In genomic region chrX:133838761-133839676, GRCh38 we compare ENCODE assay signal across 8 cellular contexts.
DNase-seq lines count a peak whose midpoint lies in the region; ATAC-seq and TF ChIP-seq lines count a peak whose summit lies in the region.

No MANE protein-coding gene starts in this region.

- H3K27me3 ChIP-seq in GM23338 (ENCODE audit: insufficient read depth) (no peaks in the 10 kb centered on the region), neural cell (ENCODE audit: insufficient read depth, low read depth, low read length) (no peaks in the 10 kb centered on the region)

- H3K4me3 Mint-ChIP-seq in GM23338: no peak overlapping the region

- no peak overlapping the region; the same call in 1 of the 2 replicates for H3K27ac Mint-ChIP-seq in GM23338

- no peak overlapping the region for H3K9ac ChIP-seq in neural cell (ENCODE audit: low read length)

- no peaks in the 10 kb centered on the region for H4K20me1 ChIP-seq in GM23338 (replicated peaks; ENCODE audit: insufficient read depth)
- no peaks in the 10 kb centered on the region for H4K20me1 ChIP-seq in neural cell (ENCODE audit: insufficient read depth)

- TF ChIP-seq EP300 in neural cell (conservative IDR thresholded peaks at IDR 0.05; ENCODE audit: poor library complexity, severe bottlenecking): no peak

- H3K4me1 ChIP-seq in GM23338 (ENCODE audit: insufficient read depth): no peaks in the 10 kb centered on the region

- H3K9me3 ChIP-seq in neural cell (ENCODE audit: low read length): no peaks in the 10 kb centered on the region

- no peak overlapping the region for H3K4me2 ChIP-seq in GM23338
- H3K4me2 ChIP-seq in neural cell (ENCODE audit: low read length): no peak overlapping the region

- DNase-seq in D341Med (ENCODE audit: low spot score) (peak; percentile 43), GM23338 (ENCODE audit: low spot score) (peak; percentile 76), epidermal melanocyte (ENCODE audit: insufficient read length, low spot score) (peak; percentile 47)

- ATAC-seq in GM23338 (peak; percentile 68), SK-N-SH treated with all-trans-retinoic acid at 6 μM for 48 hours (peak; percentile 70), HG03097 (IDR thresholded peaks at IDR 0.05; ENCODE audit: low FRiP score, unreplicated experiment) (no peak), HG03196 (IDR thresholded peaks at IDR 0.05; ENCODE audit: unreplicated experiment) (no peak), HG03521 (IDR thresholded peaks at IDR 0.05; ENCODE audit: unreplicated experiment) (no peak)

- H3K27ac ChIP-seq in GM23338 (ENCODE audit: low read depth): no peak overlapping the region
- no peak overlapping the region for H3K27ac ChIP-seq in neural cell (ENCODE audit: low read length)

- H3K79me2 ChIP-seq in GM23338 (replicated peaks; ENCODE audit: insufficient read depth): no peaks in the 10 kb centered on the region
- H3K79me2 ChIP-seq in neural cell (replicated peaks; ENCODE audit: insufficient read depth, low read length): no peaks in the 10 kb centered on the region

- no peaks in the 10 kb centered on the region; the same call in 2 of the 3 replicates for H3K36me3 Mint-ChIP-seq in GM23338 (ENCODE audit: low read depth)

- H3F3A ChIP-seq in GM23338 (replicated peaks; ENCODE audit: low read depth): no peaks in the 10 kb centered on the region
- no peaks in the 10 kb centered on the region for H3F3A ChIP-seq in neural cell (ENCODE audit: insufficient read depth, low read length, poor library complexity, severe bottlenecking)

- H3K4me1 Mint-ChIP-seq in GM23338: peaks cover 6% of the 10 kb centered on the region; the same call in 2 of the 3 replicates

- peak; percentile 61 to 73 for TF ChIP-seq CTCF in GM23338 (conservative IDR thresholded peaks at IDR 0.05; ENCODE audit: low read depth in 2 of 2)
- TF ChIP-seq CTCF in neural cell (IDR thresholded peaks at IDR 0.05; ENCODE audit: poor library complexity, severe bottlenecking): peak; percentile 26

- H3K4me3 ChIP-seq in GM23338 (no peak overlapping the region), neural cell (ENCODE audit: low read length) (no peak overlapping the region)

- H2AFZ ChIP-seq in GM23338 (no peak overlapping the region), neural cell (ENCODE audit: low read depth, low read length) (no peak overlapping the region)

- no peak for TF ChIP-seq RAD21 in neural cell (conservative IDR thresholded peaks at IDR 0.05)

- no peaks in the 10 kb centered on the region for H3K9me2 ChIP-seq in GM23338 (ENCODE audit: insufficient read depth)
- H3K9me2 ChIP-seq in neural cell (ENCODE audit: insufficient read depth, low read length): no peaks in the 10 kb centered on the region

- peaks cover 4% of the 10 kb centered on the region for H3K27me3 Mint-ChIP-seq in GM23338 (ENCODE audit: insufficient read depth, low read depth, poor library complexity)

- no peaks in the 10 kb centered on the region; the same call in 2 of the 3 replicates for H3K9me3 Mint-ChIP-seq in GM23338

- H3K36me3 ChIP-seq in GM23338 (ENCODE audit: insufficient read depth) (no peaks in the 10 kb centered on the region; the same call in 1 of the 2 replicates), neural cell (ENCODE audit: insufficient read depth, low read length) (no peaks in the 10 kb centered on the region)

TF ChIP-seq in SK-N-SH treated with all-trans-retinoic acid at 6 μM for 48 hours, 23 proteins besides CTCF, POLR2A, EP300 and RAD21 (continues in another document):
- TF ChIP-seq ESRRG (CRISPR knock-in tag; IDR thresholded peaks at IDR 0.05) (no peak), OSR1 (CRISPR knock-in tag; IDR thresholded peaks at IDR 0.05) (no peak), RARB (CRISPR knock-in tag; IDR thresholded peaks at IDR 0.05) (no peak), BACH2 (CRISPR knock-in tag; IDR thresholded peaks at IDR 0.05; ENCODE audit: borderline replicate concordance) (no peak), CSRNP3 (CRISPR knock-in tag; IDR thresholded peaks at IDR 0.05) (no peak), SNAI2 (CRISPR knock-in tag; IDR thresholded peaks at IDR 0.05) (no peak), PPARA (CRISPR knock-in tag; IDR thresholded peaks at IDR 0.05; ENCODE audit: borderline replicate concordance) (no peak), ZNF8 (CRISPR knock-in tag; IDR thresholded peaks at IDR 0.05) (no peak), ZFP3 (CRISPR knock-in tag; IDR thresholded peaks at IDR 0.05) (no peak), ZFP30 (CRISPR knock-in tag; IDR thresholded peaks at IDR 0.05) (no peak), POU6F1 (CRISPR knock-in tag; IDR thresholded peaks at IDR 0.05; ENCODE audit: borderline replicate concordance, low read depth) (no peak), ARNTL (CRISPR knock-in tag; IDR thresholded peaks at IDR 0.05; ENCODE audit: borderline replicate concordance, low read depth) (no peak)

TF ChIP-seq in neural cell, 6 proteins besides CTCF, POLR2A, EP300 and RAD21:
- no peak for TF ChIP-seq SMC3 (conservative IDR thresholded peaks at IDR 0.05; ENCODE audit: poor library complexity)

Comparison
In these comparisons a context has a peak if more than half of its experiments do, and no peak if none do; other contexts are left out.
1. ATAC-seq: peak in GM23338 (single experiment) and SK-N-SH treated with all-trans-retinoic acid at 6 μM for 48 hours (single experiment); none in HG03097 (single experiment), HG03196 (single experiment) and HG03521 (single experiment).
2. Peak in every context shown above with its lines, with median percentiles within 50 percentile points of each other: DNase-seq.